ENCODE assay signal across 24 cellular contexts in genomic region chr1:215556996-215557395, GRCh38.
"Had no signal": no experiment of that assay in that cellular context is flagged by ENCODE, and none has a peak within 500 bp of the region (broad histone marks: within the 10 kb centered on the region; RNA-seq: fewer than 3 reads in every experiment).

No MANE protein-coding gene starts in this region.

- DNase-seq: activated CD4-positive, alpha-beta T cell treated with anti-CD3 and anti-CD28 coated beads for 4 hours; activated CD8-positive, alpha-beta memory T cell treated with anti-CD3 and anti-CD28 coated beads, Interleukin-2, amount 50 U/mL, for 4 hours; activated CD8-positive, alpha-beta T cell treated with anti-CD3 and anti-CD28 coated beads for 36 hours; activated gamma-delta T cell treated with Interleukin-2 at 50 U/mL for 16 hours; activated naive CD4-positive, alpha-beta T cell treated with anti-CD3 and anti-CD28 coated beads, Interleukin-2, amount 10 ng/mL, durations not matched to agents 7 days and 5 days; activated naive CD8-positive, alpha-beta T cell treated with anti-CD3 and anti-CD28 coated beads for 36 hours; activated T-cell treated with anti-CD3 and anti-CD28 coated beads, Interleukin-2, amount 50 U/mL, for 72 hours; brain microvascular endothelial cell; MG63; MV-4-11; NCI-H1105; NCI-H1436 treated with DMSO at 0.1 percent for 48 hours; NCI-H187; NCI-H2081; NCI-H226; NCI-H526; NCI-H82; PC-9; SK-N-SH; T-helper 1 cell; WERI-Rb-1 had no signal

- H3K9ac ChIP-seq: SK-N-SH had no signal

- H3K4me3 ChIP-seq: cardiac muscle cell, MG63, PC-9 had no signal

- H3K27me3 ChIP-seq: brain microvascular endothelial cell, cardiac muscle cell, MG63 had no signal

- H3K36me3 ChIP-seq: brain microvascular endothelial cell, cardiac muscle cell, MG63, WERI-Rb-1 had no signal

- ATAC-seq: activated CD4-positive, CD25-positive, alpha-beta regulatory T cell treated with anti-CD3 and anti-CD28 coated beads, Interleukin-2, amount 50 U/mL, for 24 hours; activated CD8-positive, alpha-beta T cell treated with anti-CD3 and anti-CD28 coated beads for 36 hours; activated T-cell treated with anti-CD3 and anti-CD28 coated beads, Interleukin-2, amount 50 U/mL, for 72 hours; Right ventricle myocardium inferior had no signal

- H3K9me3 ChIP-seq: SK-N-SH had no signal

- H3K27ac ChIP-seq: brain microvascular endothelial cell, cardiac muscle cell, PC-9, WERI-Rb-1 had no signal

- H3K4me2 ChIP-seq: PC-9, SK-N-SH had no signal

- H2AFZ ChIP-seq: PC-9 had no signal
